ENCODE assay signal across 13 cellular contexts in genomic region chr4:145307763-145308430, GRCh38.
"Had no signal": no experiment of that assay in that cellular context is flagged by ENCODE, and none has a peak within 500 bp of the region (broad histone marks: within the 10 kb centered on the region; RNA-seq: fewer than 3 reads in every experiment).

No MANE protein-coding gene starts in this region.

- H3K9me3 ChIP-seq: left ventricle myocardium inferior, prostate gland, right lobe of liver, spleen, thoracic aorta had no signal

- H3K4me3 Mint-ChIP-seq: activated naive CD8-positive, alpha-beta T cell treated with anti-CD3 and anti-CD28 coated beads, Interleukin-2, amount 10 ng/mL, durations not matched to agents 7 days and 5 days; activated T-helper 1 cell treated with anti-CD3 and anti-CD28 coated beads, Interleukin-12 subunit alpha, Interleukin-12 subunit beta, Interleukin-2, Interleukin-4 antibody, amounts not matched to agents 30 ng/mL and 10 ng/mL and 1 ng/mL, durations not matched to agents 14 hours and 24 hours and 36 hours; nephron had no signal

- DNase-seq: activated CD4-positive, alpha-beta T cell treated with anti-CD3 and anti-CD28 coated beads, Interleukin-2, amount 50 U/mL, for 4 hours; activated naive CD8-positive, alpha-beta T cell treated with anti-CD3 and anti-CD28 coated beads, Interleukin-2, amount 10 ng/mL, durations not matched to agents 7 days and 5 days; islet precursor cell; left ventricle myocardium inferior; right lobe of liver; spleen; stimulated activated CD4-positive, alpha-beta T cell treated with anti-CD3 and anti-CD28 coated beads, Interleukin-2, amount 100 ng/mL, for 24 hours; stimulated activated naive CD4-positive, alpha-beta T cell treated with Interleukin-2 at 50 U/mL for 16 hours had no signal

- H3K27ac ChIP-seq: cardiac muscle cell, left ventricle myocardium inferior, prostate gland, right lobe of liver, spleen, thoracic aorta had no signal

- H3K36me3 Mint-ChIP-seq: activated naive CD8-positive, alpha-beta T cell treated with anti-CD3 and anti-CD28 coated beads, Interleukin-2, amount 10 ng/mL, durations not matched to agents 7 days and 5 days had no signal

- H3K9me3 Mint-ChIP-seq: activated T-helper 1 cell treated with anti-CD3 and anti-CD28 coated beads, Interleukin-12 subunit alpha, Interleukin-12 subunit beta, Interleukin-2, Interleukin-4 antibody, amounts not matched to agents 30 ng/mL and 10 ng/mL and 1 ng/mL, durations not matched to agents 14 hours and 24 hours and 36 hours; nephron had no signal

- H3K4me1 ChIP-seq: left ventricle myocardium inferior, prostate gland, right lobe of liver, spleen had no signal

- H3K27ac Mint-ChIP-seq: activated naive CD8-positive, alpha-beta T cell treated with anti-CD3 and anti-CD28 coated beads, Interleukin-2, amount 10 ng/mL, durations not matched to agents 7 days and 5 days; activated T-helper 1 cell treated with anti-CD3 and anti-CD28 coated beads, Interleukin-12 subunit alpha, Interleukin-12 subunit beta, Interleukin-2, Interleukin-4 antibody, amounts not matched to agents 30 ng/mL and 10 ng/mL and 1 ng/mL, durations not matched to agents 14 hours and 24 hours and 36 hours; nephron had no signal

- H3K27me3 ChIP-seq: cardiac muscle cell, right lobe of liver, spleen had no signal

- H3K4me3 ChIP-seq: cardiac muscle cell, left ventricle myocardium inferior, prostate gland, right lobe of liver, spleen, thoracic aorta had no signal

- H3K36me3 ChIP-seq: cardiac muscle cell, left ventricle myocardium inferior, prostate gland, right lobe of liver, spleen, thoracic aorta had no signal
